1 cellular context compared by ENCODE assay signal in genomic region chr5:51382508-51382758, GRCh38.
TF ChIP-seq lines count a peak whose summit lies in the region.

No MANE protein-coding gene starts in this region.

TF ChIP-seq in HEK293, 187 proteins besides CTCF, POLR2A, EP300 and RAD21 (continued from another document):
- TF ChIP-seq ZNF26 (tag by site-specific recombination; IDR thresholded peaks at IDR 0.05) (no peak), ZNF561 (tag by site-specific recombination; IDR thresholded peaks at IDR 0.05; ENCODE audit: borderline replicate concordance) (no peak), ZNF704 (tag by site-specific recombination; IDR thresholded peaks at IDR 0.05) (no peak), ZNF133 (tag by site-specific recombination; IDR thresholded peaks at IDR 0.05) (no peak), REST (tag by site-specific recombination; IDR thresholded peaks at IDR 0.05) (no peak)
